Comparison of ENCODE assay signal across 15 cellular contexts in genomic region chr13:40434516-40435397, GRCh38.
DNase-seq lines count a peak whose midpoint lies in the region; ATAC-seq and TF ChIP-seq lines count a peak whose summit lies in the region.
"Had no signal": no experiment of that assay in that cellular context is flagged by ENCODE, and none has a peak within 500 bp of the region (broad histone marks: within the 10 kb centered on the region; RNA-seq: fewer than 3 reads in every experiment).

No MANE protein-coding gene starts in this region.

- H3K4me3 ChIP-seq in Peyer's patch, result no peak overlapping the region
- no peak overlapping the region for H3K4me3 ChIP-seq in trophoblast cell (ENCODE audit: low read depth, low read length)
- H3K4me3 ChIP-seq in upper lobe of right lung, result no peak overlapping the region
- H3K4me3 ChIP-seq: spleen, uterus had no signal

- peak overlapping the region; percentile 50 for H2BK12ac ChIP-seq in trophoblast cell (ENCODE audit: low read length)

- peak overlapping the region; percentile 96 for H2AK5ac ChIP-seq in trophoblast cell (ENCODE audit: low read length)

- H3K27me3 ChIP-seq in Peyer's patch, result no peaks in the 10 kb centered on the region
- no peaks in the 10 kb centered on the region for H3K27me3 ChIP-seq in trophoblast cell (ENCODE audit: insufficient read depth, low read length)
- no peaks in the 10 kb centered on the region for H3K27me3 ChIP-seq in upper lobe of right lung
- H3K27me3 ChIP-seq: spleen, uterus had no signal

- no peak overlapping the region for H3K4ac ChIP-seq in trophoblast cell (ENCODE audit: low read depth, low read length)

- CTCF ChIA-PET in activated naive CD4-positive, alpha-beta T cell treated with anti-CD3 and anti-CD28 coated beads for 36 hours (lab: Charles Lee), result interaction anchor here (0.6 to 1.0 kb wide), 6 partner anchors 9 to 500 kb away, joined by 3 to 4 read pairs (median 4); no protein-coding TSS in a partner anchor

- H3K27ac Mint-ChIP-seq in activated naive CD4-positive, alpha-beta T cell treated with anti-CD3 and anti-CD28 coated beads for 36 hours, result peak overlapping the region; percentile 14
- no peak overlapping the region for H3K27ac Mint-ChIP-seq in activated naive CD4-positive, alpha-beta T cell treated with anti-CD3 and anti-CD28 coated beads, Interleukin-2, amount 50 U/mL, for 72 hours

- no peak overlapping the region for H3K18ac ChIP-seq in trophoblast cell (ENCODE audit: low read length)

- no peak overlapping the region for H3K4me3 Mint-ChIP-seq in activated naive CD4-positive, alpha-beta T cell treated with anti-CD3 and anti-CD28 coated beads for 36 hours

- H4K8ac ChIP-seq in trophoblast cell (ENCODE audit: low read depth, low read length), result no peak overlapping the region

- H3K9ac ChIP-seq in trophoblast cell (ENCODE audit: low read length), result no peak overlapping the region

- no CpG with 5 or more reads among the region's 4 CpGs for WGBS in trophoblast cell (ENCODE audit: extremely low coverage, insufficient coverage, insufficient read length)

- H2BK120ac ChIP-seq in trophoblast cell (ENCODE audit: insufficient read depth, low read length, poor library complexity), result no peak overlapping the region

- peaks cover 62% of the 10 kb centered on the region for H3K4me1 Mint-ChIP-seq in activated naive CD4-positive, alpha-beta T cell treated with anti-CD3 and anti-CD28 coated beads for 36 hours (ENCODE audit: low read depth)

- H3K36me3 Mint-ChIP-seq in activated naive CD4-positive, alpha-beta T cell treated with anti-CD3 and anti-CD28 coated beads for 36 hours (ENCODE audit: low read depth), result no peaks in the 10 kb centered on the region
- peaks cover 0 to 14% of the 10 kb centered on the region in 2 donors for H3K36me3 Mint-ChIP-seq in activated naive CD4-positive, alpha-beta T cell treated with anti-CD3 and anti-CD28 coated beads, Interleukin-2, amount 50 U/mL, for 72 hours

- H2BK5ac ChIP-seq in trophoblast cell (ENCODE audit: low read depth, low read length, poor library complexity), result no peak overlapping the region

- H3K36me3 ChIP-seq in Peyer's patch, result no peaks in the 10 kb centered on the region
- H3K36me3 ChIP-seq in trophoblast cell (ENCODE audit: control insufficient read depth in 1 of 2, insufficient read depth in 2 of 2, low read length in 2 of 2), result no peaks in the 10 kb centered on the region
- H3K36me3 ChIP-seq in upper lobe of right lung, result no peaks in the 10 kb centered on the region
- H3K36me3 ChIP-seq: spleen, uterus, WERI-Rb-1 had no signal

- peaks cover 3% of the 10 kb centered on the region for H3K79me2 ChIP-seq in trophoblast cell (ENCODE audit: control insufficient read depth, insufficient read depth, low read length, poor library complexity)

- no peak for TF ChIP-seq POLR2A in Peyer's patch (IDR thresholded peaks at IDR 0.05)

- peaks cover 26% of the 10 kb centered on the region for H3K79me1 ChIP-seq in trophoblast cell (ENCODE audit: low read length)

- no peaks in the 10 kb centered on the region for H3K9me3 ChIP-seq in Peyer's patch
- no peaks in the 10 kb centered on the region for H3K9me3 ChIP-seq in trophoblast cell (ENCODE audit: insufficient read depth, low read depth, low read length)
- H3K9me3 ChIP-seq in upper lobe of right lung, result no peaks in the 10 kb centered on the region
- H3K9me3 ChIP-seq: spleen, uterus had no signal

- no peak overlapping the region for H2AFZ ChIP-seq in trophoblast cell (ENCODE audit: insufficient read depth, low read length, poor library complexity)

- H3K23ac ChIP-seq in trophoblast cell (ENCODE audit: low read length), result no peak overlapping the region

- intact Hi-C loops in activated naive CD4-positive, alpha-beta T cell treated with anti-CD3 and anti-CD28 coated beads for 36 hours (cut with micrococcal nuclease), result loop anchor here (5.0 kb wide), 2 partner anchors 367 to 657 kb away; no protein-coding TSS in a partner anchor
- intact Hi-C loops in upper lobe of right lung (cut with DNase I), result no loop called here
- intact Hi-C loops in left ventricle myocardium superior (cut with micrococcal nuclease), result no loop called here

- H3K27me3 Mint-ChIP-seq in activated naive CD4-positive, alpha-beta T cell treated with anti-CD3 and anti-CD28 coated beads for 36 hours (ENCODE audit: low read depth), result no peaks in the 10 kb centered on the region

- H4K91ac ChIP-seq in trophoblast cell (ENCODE audit: low read depth, low read length), result no peak overlapping the region

- H3K4me2 ChIP-seq in trophoblast cell (ENCODE audit: low read length), result no peak overlapping the region

- peak overlapping the region in 3 of 4 donors; percentile 5 to 54 (median 6) for H3K27ac ChIP-seq in Peyer's patch
- no peak overlapping the region for H3K27ac ChIP-seq in trophoblast cell (ENCODE audit: low read depth, low read length)
- no peak overlapping the region for H3K27ac ChIP-seq in upper lobe of right lung
- H3K27ac ChIP-seq: uterus, WERI-Rb-1 had no signal

- DNase-seq in activated naive CD4-positive, alpha-beta T cell treated with anti-CD3 and anti-CD28 coated beads for 36 hours, result no peak
- DNase-seq in activated naive CD4-positive, alpha-beta T cell treated with anti-CD3 and anti-CD28 coated beads, Interleukin-2, amount 50 U/mL, for 72 hours (ENCODE audit: low spot score in 2 of 2), result no peak
- DNase-seq in Peyer's patch, result no peak
- DNase-seq in trophoblast cell, result no peak
- no peak for DNase-seq in upper lobe of right lung
- no peak for DNase-seq in left ventricle myocardium superior
- DNase-seq in NCI-H69 (lab: John Stamatoyannopoulos, UW), result no peak
- DNase-seq: anterior cingulate cortex; NCI-H2029; NCI-H526; spleen; stimulated activated naive CD8-positive, alpha-beta T cell treated with anti-CD3 and anti-CD28 coated beads, Interleukin-15, Interleukin-2, amounts not matched to agents 100 U/mL and 50 U/mL, for 24 hours; uterus; WERI-Rb-1 had no signal

- ATAC-seq in activated naive CD4-positive, alpha-beta T cell treated with anti-CD3 and anti-CD28 coated beads, Interleukin-2, amount 50 U/mL, for 72 hours, result no peak
- ATAC-seq in GM21360 (IDR thresholded peaks at IDR 0.05; ENCODE audit: unreplicated experiment) (peak; percentile 39), upper lobe of right lung (no peak), left ventricle myocardium superior (no peak)
- ATAC-seq: stimulated activated naive CD8-positive, alpha-beta T cell treated with anti-CD3 and anti-CD28 coated beads, Interleukin-15, Interleukin-2, amounts not matched to agents 100 U/mL and 50 U/mL, for 24 hours had no signal

- no peak overlapping the region for H3K14ac ChIP-seq in trophoblast cell (ENCODE audit: low read length)

- no peak overlapping the region for H4K12ac ChIP-seq in trophoblast cell (ENCODE audit: low read depth, low read length)

- H3K4me1 ChIP-seq in Peyer's patch (peaks cover 0 to 29% (median 14%) of the 10 kb centered on the region in 4 donors), trophoblast cell (ENCODE audit: control insufficient read depth in 1 of 2, insufficient read depth in 2 of 2, low read length in 2 of 2) (peaks cover 18 to 29% of the 10 kb centered on the region in 2 experiments), upper lobe of right lung (peaks cover 20% of the 10 kb centered on the region)

- no peak for TF ChIP-seq CTCF in Peyer's patch (IDR thresholded peaks at IDR 0.05)
- no peak for TF ChIP-seq CTCF in upper lobe of right lung (IDR thresholded peaks at IDR 0.05)

- H3K9me3 Mint-ChIP-seq in activated naive CD4-positive, alpha-beta T cell treated with anti-CD3 and anti-CD28 coated beads for 36 hours, result no peaks in the 10 kb centered on the region
- H3K9me3 Mint-ChIP-seq in activated naive CD4-positive, alpha-beta T cell treated with anti-CD3 and anti-CD28 coated beads, Interleukin-2, amount 50 U/mL, for 72 hours, result peaks cover 0 to 5% of the 10 kb centered on the region in 2 donors

Comparison
In these comparisons a context has a peak if more than half of its experiments do, and no peak if none do; other contexts are left out.
1. H3K27ac ChIP-seq: peak in Peyer's patch (3 of 4); none in trophoblast cell (single experiment) and upper lobe of right lung (single experiment).